ENCODE assay signal across 19 cellular contexts in the genomic region with DNA sequence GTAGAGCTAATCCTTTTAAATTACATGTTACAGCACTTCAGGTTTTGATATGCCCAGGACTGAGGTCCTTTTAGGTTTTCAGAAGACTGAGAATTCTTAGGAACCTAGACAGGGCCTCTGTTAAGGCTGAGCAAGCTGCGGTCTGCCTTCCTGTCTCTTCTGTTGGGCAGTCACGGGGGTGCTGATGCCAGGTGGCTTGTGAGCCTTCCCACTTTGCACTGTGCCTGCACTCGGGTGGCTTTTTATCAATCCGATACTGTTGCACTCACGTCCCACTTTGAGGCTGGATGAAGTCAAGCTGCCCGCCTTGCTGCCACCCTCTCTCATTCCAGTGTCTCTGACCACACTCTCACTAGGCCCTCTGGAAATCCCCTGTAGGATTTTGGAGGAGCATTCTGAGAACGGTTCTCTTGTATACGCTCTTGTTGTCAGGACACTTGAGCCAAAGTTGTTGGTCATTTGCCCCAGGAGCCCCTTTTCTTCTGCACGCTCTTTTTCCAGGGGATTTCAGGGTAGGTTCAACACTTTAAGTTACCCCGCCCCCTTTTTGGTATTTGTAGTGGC.
A peak's percentile ranks its signal among the peaks of the same experiment; 100 is the strongest.
DNase-seq lines count a peak whose midpoint lies in the region; ATAC-seq and TF ChIP-seq lines count a peak whose summit lies in the region.
"Had no signal": no experiment of that assay in that cellular context is flagged by ENCODE, and none has a peak within 500 bp of the region (broad histone marks: within the 10 kb centered on the region; RNA-seq: fewer than 3 reads in every experiment).

No MANE protein-coding gene starts in this region.

- no peak for TF ChIP-seq EP300 in suprapubic skin (IDR thresholded peaks at IDR 0.05)

- H3K9me3 ChIP-seq in BLaER1 (no peaks in the 10 kb centered on the region), MM.1S (replicated peaks; ENCODE audit: insufficient read depth, low read length) (no peaks in the 10 kb centered on the region), hepatocyte (ENCODE audit: low read depth) (no peaks in the 10 kb centered on the region), suprapubic skin (no peaks in the 10 kb centered on the region), body of pancreas (no peaks in the 10 kb centered on the region)
- H3K9me3 ChIP-seq: spleen had no signal

- peaks cover 75% of the 10 kb centered on the region for H3K79me2 ChIP-seq in MM.1S (ENCODE audit: low read length)
- peaks cover 90% of the 10 kb centered on the region for H3K79me2 ChIP-seq in hepatocyte

- intact Hi-C loops in body of pancreas (cut with DNase I) = no loop called here

- H3K27me3 ChIP-seq in BLaER1 (no peaks in the 10 kb centered on the region), MM.1S (replicated peaks; ENCODE audit: insufficient read depth, low read length) (no peaks in the 10 kb centered on the region), hepatocyte (no peaks in the 10 kb centered on the region), rectal smooth muscle tissue (ENCODE audit: control insufficient read depth, insufficient read depth, low read length) (no peaks in the 10 kb centered on the region), suprapubic skin (no peaks in the 10 kb centered on the region), body of pancreas (no peaks in the 10 kb centered on the region)

- H3K36me3 ChIP-seq in BLaER1 = no peaks in the 10 kb centered on the region
- no peaks in the 10 kb centered on the region for H3K36me3 ChIP-seq in MM.1S (replicated peaks; ENCODE audit: insufficient read depth, low read length)
- no peaks in the 10 kb centered on the region for H3K36me3 ChIP-seq in hepatocyte (replicated peaks; ENCODE audit: insufficient read depth, low read depth)
- H3K36me3 ChIP-seq in rectal smooth muscle tissue (ENCODE audit: control insufficient read depth, insufficient read depth, low read length) = no peaks in the 10 kb centered on the region
- H3K36me3 ChIP-seq in suprapubic skin = no peaks in the 10 kb centered on the region
- no peaks in the 10 kb centered on the region for H3K36me3 ChIP-seq in body of pancreas (replicated peaks in 1 of 2; ENCODE audit: insufficient read depth in 1 of 2, low read depth in 2 of 2)
- H3K36me3 ChIP-seq: spleen had no signal

- no peak for TF ChIP-seq POLR2A in suprapubic skin (IDR thresholded peaks at IDR 0.05)
- TF ChIP-seq POLR2A in body of pancreas (IDR thresholded peaks at IDR 0.05) = no peak

- H3K4me1 ChIP-seq in BLaER1 (peaks cover 48% of the 10 kb centered on the region), MM.1S (ENCODE audit: low read length) (peaks cover 47% of the 10 kb centered on the region), hepatocyte (ENCODE audit: insufficient read depth) (peaks cover 34% of the 10 kb centered on the region), rectal smooth muscle tissue (ENCODE audit: control insufficient read depth, insufficient read depth, low read length) (peaks cover 22% of the 10 kb centered on the region), suprapubic skin (peaks cover 39% of the 10 kb centered on the region), body of pancreas (peaks cover 26% of the 10 kb centered on the region)

- no peak for ATAC-seq in body of pancreas
- ATAC-seq: activated CD8-positive, alpha-beta memory T cell treated with anti-CD3 and anti-CD28 coated beads, Interleukin-2, amount 10 ng/mL, durations not matched to agents 7 days and 5 days; CD8-positive, alpha-beta T cell; stimulated activated memory B cell treated with anti-CD40 and anti-IgM and Interleukin-4, amounts not matched to agents 10 μg/mL and 1 μg/mL and 100 μg/mL, for 72 hours had no signal

- H3K9ac ChIP-seq in BLaER1 (no peak overlapping the region), MM.1S (ENCODE audit: low read length) (peak overlapping the region; percentile 54), rectal smooth muscle tissue (ENCODE audit: low read length) (no peak overlapping the region)

- H3K27ac ChIP-seq in BLaER1 (no peak overlapping the region; the same call in 1 of the 2 replicates), MM.1S (ENCODE audit: low read length) (peak overlapping the region; percentile 91), hepatocyte (peak overlapping the region; percentile 92), rectal smooth muscle tissue (ENCODE audit: low read depth, low read length) (peak overlapping the region; percentile 4), suprapubic skin (no peak overlapping the region), body of pancreas (no peak overlapping the region)

- H2AFZ ChIP-seq in MM.1S (ENCODE audit: low read length) (no peak overlapping the region), hepatocyte (no peak overlapping the region)
- H2AFZ ChIP-seq: GM23248 had no signal

- WGBS in hepatocyte (ENCODE audit: low lambda C conversion rate, missing lambda C conversion rate) = 79% methylated on average over 10 of the region's 10 CpGs
- 78% methylated on average over 10 of the region's 10 CpGs for WGBS in suprapubic skin
- 84 to 86% methylated on average over 10 of the region's 10 CpGs for WGBS in body of pancreas, 2 donors

- H3K9me2 ChIP-seq in MM.1S (replicated peaks; ENCODE audit: insufficient read depth, low read length) (no peaks in the 10 kb centered on the region), hepatocyte (replicated peaks; ENCODE audit: insufficient read depth) (no peaks in the 10 kb centered on the region)

- H3K4me3 ChIP-seq in BLaER1 (no peak overlapping the region), MM.1S (ENCODE audit: low read length) (peak overlapping the region; percentile 44; the same call in 1 of the 2 replicates), hepatocyte (no peak overlapping the region), rectal smooth muscle tissue (ENCODE audit: low read length) (no peak overlapping the region), suprapubic skin (no peak overlapping the region), body of pancreas (no peak overlapping the region)
- H3K4me3 ChIP-seq: spleen had no signal

- H3F3A ChIP-seq in MM.1S (ENCODE audit: insufficient read depth, low read length) = peaks cover 44% of the 10 kb centered on the region

- TF ChIP-seq CTCF in MM.1S (IDR thresholded peaks at IDR 0.05; ENCODE audit: low read length) = no peak
- TF ChIP-seq CTCF in hepatocyte (IDR thresholded peaks at IDR 0.05; ENCODE audit: poor library complexity) = no peak
- no peak for TF ChIP-seq CTCF in suprapubic skin (IDR thresholded peaks at IDR 0.05)
- no peak for TF ChIP-seq CTCF in body of pancreas (IDR thresholded peaks at IDR 0.05)

- DNase-seq in MM.1S (peak; percentile 81), hepatocyte (ENCODE audit: low spot score) (no peak), suprapubic skin (ENCODE audit: low spot score in 2 of 2) (no peak), putamen (ENCODE audit: low spot score) (no peak), body of pancreas (no peak), occipital lobe (lab: John Stamatoyannopoulos, UW) (no peak)
- DNase-seq: activated CD4-positive, CD25-positive, alpha-beta regulatory T cell treated with anti-CD3 and anti-CD28 coated beads, Interleukin-2, amount 50 U/mL, for 72 hours; activated CD8-positive, alpha-beta memory T cell treated with anti-CD3 and anti-CD28 coated beads, Interleukin-2, amount 10 ng/mL, durations not matched to agents 7 days and 5 days; activated effector memory CD4-positive, alpha-beta T cell treated with anti-CD3 and anti-CD28 coated beads, Interleukin-2, amount 50 U/mL, for 16 hours; amniotic stem cell; CD8-positive, alpha-beta T cell; GM23248; NCI-H1694; nucleus accumbens; SIG-M5; spleen had no signal

- H4K20me1 ChIP-seq in BLaER1 (no peaks in the 10 kb centered on the region), MM.1S (ENCODE audit: insufficient read depth, low read length) (no peaks in the 10 kb centered on the region), hepatocyte (ENCODE audit: insufficient read depth, poor library complexity, severe bottlenecking) (peaks cover 5% of the 10 kb centered on the region)

- peak overlapping the region; percentile 73 for H3K4me2 ChIP-seq in BLaER1
- peak overlapping the region; percentile 80 for H3K4me2 ChIP-seq in MM.1S (ENCODE audit: low read depth, low read length)
- H3K4me2 ChIP-seq in hepatocyte = peak overlapping the region; percentile 69

Comparison
In these comparisons a context has a peak if more than half of its experiments do, and no peak if none do; other contexts are left out.
1. H3K27ac ChIP-seq: peak in MM.1S (single experiment), hepatocyte (single experiment) and rectal smooth muscle tissue (single experiment); none in BLaER1 (single experiment), suprapubic skin (single experiment) and body of pancreas (0 of 4).
2. Peak in every context shown above with its lines, with median percentiles within 50 percentile points of each other: H3K4me2 ChIP-seq.